Comparison of ENCODE assay signal across 14 cellular contexts in genomic region chr10:86170255-86171153, GRCh38.
A peak's percentile ranks its signal among the peaks of the same experiment; 100 is the strongest.
DNase-seq lines count a peak whose midpoint lies in the region; ATAC-seq and TF ChIP-seq lines count a peak whose summit lies in the region.
"Had no signal": no experiment of that assay in that cellular context is flagged by ENCODE, and none has a peak within 500 bp of the region (broad histone marks: within the 10 kb centered on the region; RNA-seq: fewer than 3 reads in every experiment).

No MANE protein-coding gene starts in this region.

- no peaks in the 10 kb centered on the region for H3K79me2 ChIP-seq in OCI-LY7 (ENCODE audit: insufficient read depth, low read depth, low read length)

- CTCF ChIA-PET in OCI-LY7 (lab: Charles Lee; ENCODE audit: unreplicated experiment) = no interaction called here

- H3K27me3 ChIP-seq in esophagus muscularis mucosa = no peaks in the 10 kb centered on the region

- 0 out of 2 replicates have a peak overlapping the region, but pooled peaks have one; percentile 15 for H2AFZ ChIP-seq in OCI-LY7 (ENCODE audit: low read length)

- no peak overlapping the region for H3K4me3 ChIP-seq in OCI-LY7 (ENCODE audit: low read depth, low read length, poor library complexity, severe bottlenecking)
- no peak overlapping the region for H3K4me3 ChIP-seq in esophagus muscularis mucosa
- H3K4me3 ChIP-seq: left ventricle myocardium inferior had no signal

- H3K9me3 ChIP-seq in OCI-LY7 (ENCODE audit: low read length) (no peaks in the 10 kb centered on the region), esophagus muscularis mucosa (no peaks in the 10 kb centered on the region)
- H3K9me3 ChIP-seq: left ventricle myocardium inferior had no signal

- no peak for TF ChIP-seq CTCF in OCI-LY7 (conservative IDR thresholded peaks at IDR 0.05; ENCODE audit: low read length)
- TF ChIP-seq CTCF in esophagus muscularis mucosa (IDR thresholded peaks at IDR 0.05) = no peak

- intact Hi-C loops in OCI-LY7 (cut with micrococcal nuclease; ENCODE audit: unreplicated experiment) = no loop called here
- intact Hi-C loops in sciatic nerve (cut with DNase I) = no loop called here
- intact Hi-C loops in esophagus muscularis mucosa (cut with DNase I) = no loop called here

- H3K4me2 ChIP-seq in OCI-LY7 (ENCODE audit: low read length) = peak overlapping the region; percentile 44

- H4K20me1 ChIP-seq in OCI-LY7 (ENCODE audit: insufficient read depth, low read length) = no peaks in the 10 kb centered on the region

- TF ChIP-seq EP300 in esophagus muscularis mucosa (IDR thresholded peaks at IDR 0.05) = no peak

- H3K27ac ChIP-seq in OCI-LY7 (ENCODE audit: low read depth, low read length, poor library complexity, severe bottlenecking) (no peak overlapping the region), esophagus muscularis mucosa (replicated peaks in 1 of 4) (no peak overlapping the region)
- H3K27ac ChIP-seq: left ventricle myocardium inferior, RWPE1 had no signal

- WGBS in esophagus muscularis mucosa = 65% methylated on average over 11 of the region's 16 CpGs

- ATAC-seq in GM18907 (IDR thresholded peaks at IDR 0.05; ENCODE audit: unreplicated experiment) (peak; percentile 44), HG03103 (IDR thresholded peaks at IDR 0.05; ENCODE audit: low read depth, unreplicated experiment) (peak; percentile 63), sciatic nerve (no peak), HG03139 (IDR thresholded peaks at IDR 0.05; ENCODE audit: unreplicated experiment) (no peak)

- TF ChIP-seq POLR2A in esophagus muscularis mucosa (IDR thresholded peaks at IDR 0.05; ENCODE audit: low read depth) = no peak

- DNase-seq in OCI-LY7 (ENCODE audit: low spot score) (peak; percentile 46), sciatic nerve (ENCODE audit: low spot score) (peak; percentile 25), HT-29 (ENCODE audit: low spot score) (no peak), esophagus muscularis mucosa (ENCODE audit: extremely low spot score) (no peak)
- DNase-seq: activated CD4-positive, alpha-beta T cell treated with anti-CD3 and anti-CD28 coated beads, Interleukin-2, amount 10 ng/mL, durations not matched to agents 7 days and 5 days; C1 segment of cervical spinal cord; left ventricle myocardium inferior; NCI-H1417 treated with DMSO at 0.1 percent for 48 hours; NCI-H510A treated with DMSO at 0.1 percent for 48 hours; T-helper 2 cell had no signal

- H3K36me3 ChIP-seq in OCI-LY7 (ENCODE audit: insufficient read depth, low read length) (no peaks in the 10 kb centered on the region), esophagus muscularis mucosa (no peaks in the 10 kb centered on the region)
- H3K36me3 ChIP-seq: left ventricle myocardium inferior had no signal

- peaks cover 19% of the 10 kb centered on the region for H3K4me1 ChIP-seq in OCI-LY7 (ENCODE audit: insufficient read depth, low read length, poor library complexity, severe bottlenecking)
- H3K4me1 ChIP-seq in esophagus muscularis mucosa = no peaks in the 10 kb centered on the region
- H3K4me1 ChIP-seq: left ventricle myocardium inferior had no signal

- H3K9me2 ChIP-seq in OCI-LY7 (ENCODE audit: insufficient read depth, low read length) = no peaks in the 10 kb centered on the region

- no TSS peak for BruUV-seq in OCI-LY7 (replicated peaks; lab: Mats Ljungman, UMichigan)

- POLR2A ChIA-PET in OCI-LY7 (lab: Charles Lee) = interaction anchor here (0.6 to 1.2 kb wide), 3 partner anchors 11 to 30 kb away, joined by 3 read pairs; no protein-coding TSS in a partner anchor

Comparison
In these comparisons a context has a peak if more than half of its experiments do, and no peak if none do; other contexts are left out.
1. ATAC-seq: peak in GM18907 (single experiment) and HG03103 (single experiment); none in sciatic nerve (single experiment) and HG03139 (single experiment).
2. DNase-seq: peak in OCI-LY7 (single experiment) and sciatic nerve (single experiment); none in HT-29 (single experiment) and esophagus muscularis mucosa (single experiment).